Comparison of ENCODE assay signal across 1 cellular context in the genomic region with DNA sequence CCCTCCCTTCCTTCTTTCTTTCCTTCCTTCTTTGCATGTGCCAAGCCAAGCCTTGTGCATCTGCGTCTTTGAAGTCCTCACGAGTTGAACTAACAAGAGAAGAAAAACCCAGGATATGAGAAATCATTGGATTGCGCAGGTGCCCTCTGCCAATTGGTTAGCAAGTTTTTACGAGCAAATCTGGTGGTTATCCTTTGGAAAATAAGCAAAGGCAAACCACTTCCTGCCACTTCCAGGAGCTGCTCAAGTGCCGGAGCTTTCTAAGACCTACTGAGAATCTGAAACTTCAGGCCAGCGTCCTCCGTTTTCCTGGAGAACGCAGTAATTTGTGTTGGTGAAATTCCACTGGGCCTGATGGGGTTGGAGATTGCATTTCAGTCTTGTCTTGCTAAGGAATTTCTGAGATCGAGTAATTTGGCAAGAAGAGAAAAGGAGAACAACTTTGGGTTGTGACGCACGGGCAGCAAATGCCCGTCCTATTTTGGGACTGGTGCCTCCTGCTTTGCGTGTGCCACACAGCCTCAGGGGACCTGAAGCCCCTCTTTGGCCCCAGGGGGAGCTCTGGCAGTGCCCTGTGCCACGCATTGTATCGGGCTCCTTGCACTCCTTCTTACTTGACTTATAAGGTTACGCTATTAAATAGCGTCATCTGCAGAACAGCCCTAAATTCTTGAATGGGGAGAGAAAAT.
TF ChIP-seq lines count a peak whose summit lies in the region.

No MANE protein-coding gene starts in this region.

TF ChIP-seq in GM23338, 12 proteins besides CTCF, POLR2A, EP300 and RAD21 (continued from another document):
- TF ChIP-seq, protein P1, sequence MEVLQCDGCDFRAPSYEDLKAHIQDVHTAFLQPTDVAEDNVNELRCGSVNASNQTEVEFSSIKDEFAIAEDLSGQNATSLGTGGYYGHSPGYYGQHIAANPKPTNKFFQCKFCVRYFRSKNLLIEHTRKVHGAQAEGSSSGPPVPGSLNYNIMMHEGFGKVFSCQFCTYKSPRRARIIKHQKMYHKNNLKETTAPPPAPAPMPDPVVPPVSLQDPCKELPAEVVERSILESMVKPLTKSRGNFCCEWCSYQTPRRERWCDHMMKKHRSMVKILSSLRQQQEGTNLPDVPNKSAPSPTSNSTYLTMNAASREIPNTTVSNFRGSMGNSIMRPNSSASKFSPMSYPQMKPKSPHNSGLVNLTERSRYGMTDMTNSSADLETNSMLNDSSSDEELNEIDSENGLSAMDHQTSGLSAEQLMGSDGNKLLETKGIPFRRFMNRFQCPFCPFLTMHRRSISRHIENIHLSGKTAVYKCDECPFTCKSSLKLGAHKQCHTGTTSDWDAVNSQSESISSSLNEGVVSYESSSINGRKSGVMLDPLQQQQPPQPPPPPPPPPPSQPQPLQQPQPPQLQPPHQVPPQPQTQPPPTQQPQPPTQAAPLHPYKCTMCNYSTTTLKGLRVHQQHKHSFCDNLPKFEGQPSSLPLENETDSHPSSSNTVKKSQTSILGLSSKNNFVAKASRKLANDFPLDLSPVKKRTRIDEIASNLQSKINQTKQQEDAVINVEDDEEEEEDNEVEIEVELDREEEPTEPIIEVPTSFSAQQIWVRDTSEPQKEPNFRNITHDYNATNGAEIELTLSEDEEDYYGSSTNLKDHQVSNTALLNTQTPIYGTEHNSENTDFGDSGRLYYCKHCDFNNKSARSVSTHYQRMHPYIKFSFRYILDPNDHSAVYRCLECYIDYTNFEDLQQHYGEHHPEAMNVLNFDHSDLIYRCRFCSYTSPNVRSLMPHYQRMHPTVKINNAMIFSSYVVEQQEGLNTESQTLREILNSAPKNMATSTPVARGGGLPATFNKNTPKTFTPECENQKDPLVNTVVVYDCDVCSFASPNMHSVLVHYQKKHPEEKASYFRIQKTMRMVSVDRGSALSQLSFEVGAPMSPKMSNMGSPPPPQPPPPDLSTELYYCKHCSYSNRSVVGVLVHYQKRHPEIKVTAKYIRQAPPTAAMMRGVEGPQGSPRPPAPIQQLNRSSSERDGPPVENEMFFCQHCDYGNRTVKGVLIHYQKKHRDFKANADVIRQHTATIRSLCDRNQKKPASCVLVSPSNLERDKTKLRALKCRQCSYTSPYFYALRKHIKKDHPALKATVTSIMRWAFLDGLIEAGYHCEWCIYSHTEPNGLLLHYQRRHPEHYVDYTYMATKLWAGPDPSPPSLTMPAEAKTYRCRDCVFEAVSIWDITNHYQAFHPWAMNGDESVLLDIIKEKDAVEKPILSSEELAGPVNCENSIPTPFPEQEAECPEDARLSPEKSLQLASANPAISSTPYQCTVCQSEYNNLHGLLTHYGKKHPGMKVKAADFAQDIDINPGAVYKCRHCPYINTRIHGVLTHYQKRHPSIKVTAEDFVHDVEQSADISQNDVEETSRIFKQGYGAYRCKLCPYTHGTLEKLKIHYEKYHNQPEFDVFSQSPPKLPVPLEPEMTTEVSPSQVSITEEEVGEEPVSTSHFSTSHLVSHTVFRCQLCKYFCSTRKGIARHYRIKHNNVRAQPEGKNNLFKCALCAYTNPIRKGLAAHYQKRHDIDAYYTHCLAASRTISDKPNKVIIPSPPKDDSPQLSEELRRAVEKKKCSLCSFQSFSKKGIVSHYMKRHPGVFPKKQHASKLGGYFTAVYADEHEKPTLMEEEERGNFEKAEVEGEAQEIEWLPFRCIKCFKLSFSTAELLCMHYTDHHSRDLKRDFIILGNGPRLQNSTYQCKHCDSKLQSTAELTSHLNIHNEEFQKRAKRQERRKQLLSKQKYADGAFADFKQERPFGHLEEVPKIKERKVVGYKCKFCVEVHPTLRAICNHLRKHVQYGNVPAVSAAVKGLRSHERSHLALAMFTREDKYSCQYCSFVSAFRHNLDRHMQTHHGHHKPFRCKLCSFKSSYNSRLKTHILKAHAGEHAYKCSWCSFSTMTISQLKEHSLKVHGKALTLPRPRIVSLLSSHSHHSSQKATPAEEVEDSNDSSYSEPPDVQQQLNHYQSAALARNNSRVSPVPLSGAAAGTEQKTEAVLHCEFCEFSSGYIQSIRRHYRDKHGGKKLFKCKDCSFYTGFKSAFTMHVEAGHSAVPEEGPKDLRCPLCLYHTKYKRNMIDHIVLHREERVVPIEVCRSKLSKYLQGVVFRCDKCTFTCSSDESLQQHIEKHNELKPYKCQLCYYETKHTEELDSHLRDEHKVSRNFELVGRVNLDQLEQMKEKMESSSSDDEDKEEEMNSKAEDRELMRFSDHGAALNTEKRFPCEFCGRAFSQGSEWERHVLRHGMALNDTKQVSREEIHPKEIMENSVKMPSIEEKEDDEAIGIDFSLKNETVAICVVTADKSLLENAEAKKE (CRISPR knock-in tag; IDR thresholded peaks at IDR 0.05): no peak
- TF ChIP-seq NANOG (IDR thresholded peaks at IDR 0.05; ENCODE audit: borderline replicate concordance) (no peak), EZH2phosphoT487 (IDR thresholded peaks at IDR 0.05; ENCODE audit: unreplicated experiment) (no peak), POLR2AphosphoS5 (IDR thresholded peaks at IDR 0.05; ENCODE audit: low read depth) (no peak), ZNF331 (CRISPR knock-in tag; IDR thresholded peaks at IDR 0.05; ENCODE audit: low read depth) (no peak)
- TF ChIP-seq, protein P2, sequence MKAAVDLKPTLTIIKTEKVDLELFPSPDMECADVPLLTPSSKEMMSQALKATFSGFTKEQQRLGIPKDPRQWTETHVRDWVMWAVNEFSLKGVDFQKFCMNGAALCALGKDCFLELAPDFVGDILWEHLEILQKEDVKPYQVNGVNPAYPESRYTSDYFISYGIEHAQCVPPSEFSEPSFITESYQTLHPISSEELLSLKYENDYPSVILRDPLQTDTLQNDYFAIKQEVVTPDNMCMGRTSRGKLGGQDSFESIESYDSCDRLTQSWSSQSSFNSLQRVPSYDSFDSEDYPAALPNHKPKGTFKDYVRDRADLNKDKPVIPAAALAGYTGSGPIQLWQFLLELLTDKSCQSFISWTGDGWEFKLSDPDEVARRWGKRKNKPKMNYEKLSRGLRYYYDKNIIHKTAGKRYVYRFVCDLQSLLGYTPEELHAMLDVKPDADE (IDR thresholded peaks at IDR 0.05): no peak
TF ChIP-seq in GM23338: peak in this region for 0.
